20 cellular contexts compared by ENCODE assay signal in the genomic region with DNA sequence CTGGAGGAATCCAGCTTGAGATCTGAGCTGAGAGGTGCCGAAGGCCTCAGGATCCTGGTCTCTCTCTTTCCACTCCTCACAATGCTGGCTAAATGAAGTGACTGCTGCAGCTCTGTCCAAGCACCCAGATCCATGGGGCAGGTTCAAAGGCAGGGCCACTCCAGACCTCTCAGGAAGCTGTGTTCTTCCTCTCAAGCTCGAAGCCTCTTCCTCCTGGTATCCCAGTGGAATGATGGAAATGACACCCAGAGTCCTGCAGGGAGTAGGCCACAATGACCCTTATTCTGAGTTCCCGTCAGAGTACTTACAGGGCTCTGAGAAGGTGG.
"Had no signal": no experiment of that assay in that cellular context is flagged by ENCODE, and none has a peak within 500 bp of the region (broad histone marks: within the 10 kb centered on the region; RNA-seq: fewer than 3 reads in every experiment).

No MANE protein-coding gene starts in this region.

- H3K27me3 ChIP-seq: hepatocyte, neural progenitor cell, right lobe of liver, spleen, testis, tibial nerve, upper lobe of right lung had no signal

- H3K27ac Mint-ChIP-seq: natural killer cell; neural progenitor cell; stimulated activated memory B cell treated with anti-CD40 and anti-IgM and Interleukin-4, amounts not matched to agents 10 μg/mL and 1 μg/mL and 100 μg/mL, for 72 hours; stimulated activated naive CD8-positive, alpha-beta T cell treated with anti-CD3 and anti-CD28 coated beads, Interleukin-15, Interleukin-2, amounts not matched to agents 100 ng/mL and 50 ng/mL, for 24 hours had no signal

- H3K36me3 ChIP-seq: neural progenitor cell, prostate gland, right lobe of liver, spleen, tibial nerve, upper lobe of right lung had no signal

- H3K4me1 Mint-ChIP-seq: central memory CD8-positive, alpha-beta T cell; natural killer cell; stimulated activated memory B cell treated with anti-CD40 and anti-IgM and Interleukin-4, amounts not matched to agents 10 μg/mL and 1 μg/mL and 100 μg/mL, for 72 hours had no signal

- H3K27ac ChIP-seq: hepatocyte, neural progenitor cell, parathyroid adenoma, prostate gland, right lobe of liver, spleen, upper lobe of right lung had no signal

- H3K36me3 Mint-ChIP-seq: natural killer cell; neural progenitor cell; stimulated activated memory B cell treated with anti-CD40 and anti-IgM and Interleukin-4, amounts not matched to agents 10 μg/mL and 1 μg/mL and 100 μg/mL, for 72 hours had no signal

- DNase-seq: dermis blood vessel endothelial cell; effector CD4-positive, alpha-beta T cell; foreskin melanocyte; left colon; natural killer cell; right lobe of liver; spleen; stimulated activated CD4-positive, alpha-beta T cell treated with anti-CD3 and anti-CD28 coated beads, Interleukin-15, amount 100 ng/mL, for 24 hours; stimulated activated CD4-positive, alpha-beta T cell treated with anti-CD3 and anti-CD28 coated beads, Interleukin-1b, Interleukin-23, amount 100 ng/mL, for 48 hours; stimulated activated CD4-positive, alpha-beta T cell treated with anti-CD3 and anti-CD28 coated beads, Interleukin-4, amount 100 ng/mL, for 24 hours; upper lobe of right lung had no signal

- H3K9me3 Mint-ChIP-seq: central memory CD8-positive, alpha-beta T cell; neural progenitor cell; stimulated activated memory B cell treated with anti-CD40 and anti-IgM and Interleukin-4, amounts not matched to agents 10 μg/mL and 1 μg/mL and 100 μg/mL, for 72 hours; stimulated activated naive CD8-positive, alpha-beta T cell treated with anti-CD3 and anti-CD28 coated beads, Interleukin-15, Interleukin-2, amounts not matched to agents 100 ng/mL and 50 ng/mL, for 24 hours had no signal

- H3K4me1 ChIP-seq: parathyroid adenoma, prostate gland, right lobe of liver, spleen, upper lobe of right lung had no signal

- H3K4me3 Mint-ChIP-seq: central memory CD8-positive, alpha-beta T cell; natural killer cell; neural progenitor cell; stimulated activated memory B cell treated with anti-CD40 and anti-IgM and Interleukin-4, amounts not matched to agents 10 μg/mL and 1 μg/mL and 100 μg/mL, for 72 hours; stimulated activated naive CD8-positive, alpha-beta T cell treated with anti-CD3 and anti-CD28 coated beads, Interleukin-15, Interleukin-2, amounts not matched to agents 100 ng/mL and 50 ng/mL, for 24 hours had no signal

- H3K4me3 ChIP-seq: hepatocyte, neural progenitor cell, prostate gland, right lobe of liver, spleen, testis, tibial nerve, upper lobe of right lung had no signal

- ATAC-seq: left colon; natural killer cell; stimulated activated memory B cell treated with anti-CD40 and anti-IgM and Interleukin-4, amounts not matched to agents 10 μg/mL and 1 μg/mL and 100 μg/mL, for 72 hours; upper lobe of right lung had no signal

- H3K9me3 ChIP-seq: prostate gland, right lobe of liver, spleen, testis, tibial nerve, upper lobe of right lung had no signal
